ENCODE assay signal across 12 cellular contexts in the genomic region with DNA sequence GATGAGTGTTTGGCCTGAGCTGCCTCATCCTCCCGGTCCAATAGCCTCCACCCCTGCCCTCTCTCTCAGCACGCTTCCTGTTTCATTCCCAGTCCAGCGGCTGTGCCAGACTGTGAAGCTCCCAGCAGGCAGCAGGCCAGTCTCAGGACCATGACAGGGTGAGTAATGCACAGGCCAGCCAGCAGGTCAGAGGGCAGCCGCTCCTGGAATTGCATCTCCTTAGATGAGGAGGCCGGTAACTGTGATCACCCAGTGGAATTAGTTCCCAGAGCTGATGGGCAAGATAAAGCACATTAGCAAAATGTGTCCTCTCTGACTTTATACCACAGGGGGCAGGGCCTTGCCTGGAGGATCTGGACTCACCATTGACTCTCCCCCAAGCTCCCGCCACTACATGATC.
DNase-seq lines count a peak whose midpoint lies in the region; ATAC-seq and TF ChIP-seq lines count a peak whose summit lies in the region.
"Had no signal": no experiment of that assay in that cellular context is flagged by ENCODE, and none has a peak within 500 bp of the region (broad histone marks: within the 10 kb centered on the region; RNA-seq: fewer than 3 reads in every experiment).

No MANE protein-coding gene starts in this region.

- no peak overlapping the region for H3K27ac Mint-ChIP-seq in MCF 10A (ENCODE audit: low read depth, unreplicated experiment)

- H3K4me1 ChIP-seq in mammary epithelial cell (ENCODE audit: insufficient read depth, low read length) = no peaks in the 10 kb centered on the region
- peaks cover 15% of the 10 kb centered on the region for H3K4me1 ChIP-seq in mesenchymal stem cell (ENCODE audit: control insufficient read depth, insufficient read depth, low read depth, low read length)
- H3K4me1 ChIP-seq: colonic mucosa had no signal

- no peaks in the 10 kb centered on the region for H3K79me1 ChIP-seq in mesenchymal stem cell (replicated peaks; ENCODE audit: low read length, poor library complexity, severe bottlenecking)

- H2BK15ac ChIP-seq in mesenchymal stem cell (ENCODE audit: low read depth, poor library complexity, severe bottlenecking) = no peak overlapping the region

- no peak overlapping the region for H2AFZ ChIP-seq in mammary epithelial cell (ENCODE audit: low read depth, low read length)
- no peak overlapping the region for H2AFZ ChIP-seq in mesenchymal stem cell (ENCODE audit: low read depth, low read length)

- H2AK5ac ChIP-seq in mesenchymal stem cell (ENCODE audit: low read length, severe bottlenecking) = no peak overlapping the region

- H4K8ac ChIP-seq in mesenchymal stem cell (ENCODE audit: low read length) = peak overlapping the region; percentile 36

- no peaks in the 10 kb centered on the region for H3K27me3 Mint-ChIP-seq in MCF 10A (ENCODE audit: insufficient read depth, unreplicated experiment)

- H3K9me3 ChIP-seq in mammary epithelial cell (replicated peaks; ENCODE audit: insufficient read depth, low read length) = no peaks in the 10 kb centered on the region
- H3K9me3 ChIP-seq in mesenchymal stem cell (ENCODE audit: control insufficient read depth, low read length) = no peaks in the 10 kb centered on the region
- H3K9me3 ChIP-seq: colonic mucosa had no signal

- H3K4me3 ChIP-seq in mammary epithelial cell (replicated peaks in 1 of 3; ENCODE audit: insufficient read depth in 1 of 3, low read depth in 2 of 3, low read length in 3 of 3) = no peak overlapping the region
- no peak overlapping the region for H3K4me3 ChIP-seq in epithelial cell of proximal tubule (ENCODE audit: low read depth, low read length)
- H3K4me3 ChIP-seq in mesenchymal stem cell (ENCODE audit: insufficient read depth in 1 of 2, low read depth in 1 of 2, low read length in 2 of 2) = no peak overlapping the region
- H3K4me3 ChIP-seq: colonic mucosa had no signal

- H3K9ac ChIP-seq in mammary epithelial cell (ENCODE audit: insufficient read depth, low read length) = no peak overlapping the region
- no peak overlapping the region for H3K9ac ChIP-seq in mesenchymal stem cell (ENCODE audit: low read length)

- BruUV-seq in MCF 10A (replicated peaks; lab: Mats Ljungman, UMichigan) = no TSS peak
- BruUV-seq in mammary epithelial cell (replicated peaks; lab: Mats Ljungman, UMichigan) = no TSS peak

- H4K91ac ChIP-seq in mesenchymal stem cell (ENCODE audit: low read length) = no peak overlapping the region

- H3K4me3 Mint-ChIP-seq in MCF 10A (ENCODE audit: unreplicated experiment) = no peak overlapping the region
- H3K4me3 Mint-ChIP-seq: H9 had no signal

- H4K20me1 ChIP-seq in mammary epithelial cell (ENCODE audit: insufficient read depth, low read length) = no peaks in the 10 kb centered on the region

- dilution Hi-C loops in mammary epithelial cell (cut with HindIII; ENCODE audit: low sequenced_read_pairs) = no loop called here

- H3K27me3 ChIP-seq in mammary epithelial cell (ENCODE audit: insufficient read depth, low read length) (no peaks in the 10 kb centered on the region), mesenchymal stem cell (ENCODE audit: control insufficient read depth in 1 of 2, insufficient read depth in 1 of 2, low read length in 2 of 2) (no peaks in the 10 kb centered on the region)
- H3K27me3 ChIP-seq: colonic mucosa had no signal

- ATAC-seq in HG02678 (IDR thresholded peaks at IDR 0.05; ENCODE audit: unreplicated experiment) = no peak
- no peak for ATAC-seq in HG02623 (IDR thresholded peaks at IDR 0.05; ENCODE audit: unreplicated experiment)

- no peaks in the 10 kb centered on the region for H3K9me3 Mint-ChIP-seq in MCF 10A (ENCODE audit: unreplicated experiment)
- H3K9me3 Mint-ChIP-seq: H9 had no signal

- no peak overlapping the region for H3K14ac ChIP-seq in mesenchymal stem cell (ENCODE audit: low read length in 2 of 2)

- H3K36me3 Mint-ChIP-seq in MCF 10A (ENCODE audit: insufficient read depth, unreplicated experiment) = no peaks in the 10 kb centered on the region

- H2BK5ac ChIP-seq in mesenchymal stem cell (ENCODE audit: low read depth, low read length, poor library complexity, severe bottlenecking) = no peak overlapping the region

- POLR2A ChIA-PET in MCF 10A (lab: Yijun Ruan, JAX) = interaction anchor here (0.9 to 1.0 kb wide), 2 partner anchors 19 to 44 kb away, joined by 3 read pairs; no protein-coding TSS in a partner anchor

- no peak overlapping the region for H2BK12ac ChIP-seq in mesenchymal stem cell (ENCODE audit: low read length in 2 of 2)

- peak overlapping the region in 1 of 2 experiments; percentile 50 for H3K18ac ChIP-seq in mesenchymal stem cell (ENCODE audit: low read depth in 1 of 2, low read length in 2 of 2)

- DNase-seq in MCF 10A (ENCODE audit: unreplicated experiment) (peak; percentile 46), mammary epithelial cell (no peak), epithelial cell of proximal tubule (ENCODE audit: low read depth) (peak; percentile 63), mesenchymal stem cell (peak; percentile 82), dedifferentiated amniotic fluid mesenchymal stem cell (ENCODE audit: extremely low spot score) (no peak), hypothalamus (lab: John Stamatoyannopoulos, UW) (no peak)
- DNase-seq: colonic mucosa, H9, KG1, SHP77 treated with DMSO at 0.1 percent for 48 hours had no signal

- no peak overlapping the region for H2BK120ac ChIP-seq in mesenchymal stem cell (ENCODE audit: low read depth, low read length)

- no peaks in the 10 kb centered on the region for H3K79me2 ChIP-seq in mammary epithelial cell (ENCODE audit: insufficient read depth, low read length)

- H3K27ac ChIP-seq in mammary epithelial cell (ENCODE audit: insufficient read depth, low read depth, low read length) = no peak overlapping the region
- H3K27ac ChIP-seq in mesenchymal stem cell (ENCODE audit: low read length, poor library complexity, severe bottlenecking) = no peak overlapping the region
- H3K27ac ChIP-seq: colonic mucosa had no signal

- H3K36me3 ChIP-seq in mammary epithelial cell (ENCODE audit: insufficient read depth, low read length) = no peaks in the 10 kb centered on the region
- H3K36me3 ChIP-seq in mesenchymal stem cell (ENCODE audit: control insufficient read depth in 1 of 2, insufficient read depth in 2 of 2, low read depth in 1 of 2, low read length in 2 of 2) = no peaks in the 10 kb centered on the region
- H3K36me3 ChIP-seq: colonic mucosa had no signal

- H3K4ac ChIP-seq in mesenchymal stem cell (ENCODE audit: low read depth in 1 of 2, low read length in 2 of 2) = no peak overlapping the region

- H3K4me2 ChIP-seq in mammary epithelial cell (ENCODE audit: insufficient read depth, low read depth, low read length) (no peak overlapping the region), mesenchymal stem cell (ENCODE audit: low read length, poor library complexity, severe bottlenecking) (no peak overlapping the region)

- WGBS in mammary epithelial cell (ENCODE audit: low coverage, missing lambda C conversion rate) = 83% methylated on average over 6 of the region's 6 CpGs
- 9% methylated on average over 6 of the region's 6 CpGs for WGBS in mesenchymal stem cell

- TF ChIP-seq CTCF in MCF 10A (IDR thresholded peaks at IDR 0.05; ENCODE audit: unreplicated experiment) (no peak), mammary epithelial cell (conservative IDR thresholded peaks at IDR 0.05 in 1 of 2, IDR thresholded peaks at IDR 0.05 in 1 of 2; ENCODE audit: extremely low read depth in 1 of 2, insufficient read depth in 1 of 2, low read depth in 1 of 2, low read length in 2 of 2) (no peak), epithelial cell of proximal tubule (conservative IDR thresholded peaks at IDR 0.05; ENCODE audit: low read depth, low read length) (no peak)

- H3K23ac ChIP-seq in mesenchymal stem cell (ENCODE audit: low read length in 2 of 2) = no peak overlapping the region

- CTCF ChIA-PET in MCF 10A (lab: Yijun Ruan, JAX) (interaction anchor here (0.6 to 1.5 kb wide), 5 partner anchors 11 to 294 kb away, joined by 3 to 5 read pairs (median 4); no protein-coding TSS in a partner anchor), mammary epithelial cell (lab: Charles Lee; ENCODE audit: low non-redundant PET) (no interaction called here)

- H3K4me1 Mint-ChIP-seq in MCF 10A (ENCODE audit: insufficient read depth, unreplicated experiment) = no peaks in the 10 kb centered on the region

- intact Hi-C loops in MCF 10A (cut with micrococcal nuclease) = no loop called here
- intact Hi-C loops in mammary epithelial cell (cut with micrococcal nuclease) = no loop called here

- in situ Hi-C loops in mammary epithelial cell (cut with MboI; ENCODE audit: low sequenced_read_pairs in 2 of 2) = no loop called here

Comparison
In these comparisons a context has a peak if more than half of its experiments do, and no peak if none do; other contexts are left out.
1. DNase-seq: peak in MCF 10A (single experiment), epithelial cell of proximal tubule (single experiment) and mesenchymal stem cell (single experiment); none in mammary epithelial cell (single experiment), dedifferentiated amniotic fluid mesenchymal stem cell (single experiment) and hypothalamus (0 of 51).